ENCODE assay signal across 20 cellular contexts in the genomic region with DNA sequence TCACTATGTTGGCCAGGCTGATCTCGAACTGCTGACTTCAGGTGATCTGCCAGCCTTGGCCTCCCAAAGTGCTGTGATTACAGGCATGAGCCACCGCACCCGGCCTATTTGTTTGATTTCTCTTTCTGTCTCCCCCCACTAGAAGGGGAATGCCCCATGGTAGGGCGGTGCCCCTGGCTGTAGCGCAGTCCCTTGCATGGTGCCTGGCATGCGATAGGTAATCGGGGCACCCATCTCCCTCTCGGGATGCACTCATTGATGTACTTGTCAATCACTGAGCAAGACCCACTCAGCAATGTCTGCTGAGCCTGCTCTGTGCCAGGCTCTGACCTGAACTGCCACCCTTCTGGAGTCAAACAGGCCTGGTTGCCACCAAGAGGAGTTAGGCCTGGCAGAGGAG. TPM values are rescaled to one million over a fixed set of nuclear protein-coding genes. Genes with fewer than 3 reads are reported as not detected.
DNase-seq lines count a peak whose midpoint lies in the region; ATAC-seq and TF ChIP-seq lines count a peak whose summit lies in the region.
"Had no signal": no experiment of that assay in that cellular context is flagged by ENCODE, and none has a peak within 500 bp of the region (broad histone marks: within the 10 kb centered on the region; RNA-seq: fewer than 3 reads in every experiment).

No MANE protein-coding gene starts in this region.

- POLR2A ChIA-PET in CD4-positive, alpha-beta memory T cell (lab: Charles Lee; ENCODE audit: partially characterized antibody) = interaction anchor here (1.7 kb wide), 1 partner anchor 19 kb away, joined by 4 read pairs; no protein-coding TSS in a partner anchor

- H3K4me1 Mint-ChIP-seq in CD4-positive, alpha-beta memory T cell = peaks cover 26 to 55% (median 39%) of the 10 kb centered on the region in 4 donors
- peaks cover 25 to 43% (median 31%) of the 10 kb centered on the region in 3 donors for H3K4me1 Mint-ChIP-seq in IgD-negative memory B cell
- H3K4me1 Mint-ChIP-seq in stimulated activated effector memory CD8-positive, alpha-beta T cell treated with anti-CD3 and anti-CD28 coated beads, Interleukin-12 subunit alpha, Interleukin-12 subunit beta, amount 100 ng/mL, for 72 hours = peaks cover 51% of the 10 kb centered on the region

- intact Hi-C loops in CD4-positive, alpha-beta memory T cell (cut with micrococcal nuclease) = no loop called here
- intact Hi-C loops in gastrocnemius medialis (cut with DNase I; ENCODE audit: low total_unique reads) = no loop called here

- no peak overlapping the region for H3K27ac ChIP-seq in CD4-positive, alpha-beta memory T cell (ENCODE audit: low read depth, low read length)
- peak overlapping the region; percentile 46 for H3K27ac ChIP-seq in layer of hippocampus (ENCODE audit: low read depth, low read length)
- H3K27ac ChIP-seq in gastrocnemius medialis = no peak overlapping the region
- H3K27ac ChIP-seq: epithelial cell of prostate, parathyroid adenoma had no signal

- H3K27ac Mint-ChIP-seq in CD4-positive, alpha-beta memory T cell = peak overlapping the region in 6 of 7 donors; percentile 29 to 90 (median 50)
- peak overlapping the region; percentile 45 to 90 (median 82) for H3K27ac Mint-ChIP-seq in IgD-negative memory B cell
- peak overlapping the region; percentile 82 for H3K27ac Mint-ChIP-seq in stimulated activated effector memory CD8-positive, alpha-beta T cell treated with anti-CD3 and anti-CD28 coated beads, Interleukin-12 subunit alpha, Interleukin-12 subunit beta, amount 100 ng/mL, for 72 hours

- CTCF ChIA-PET in CD4-positive, alpha-beta memory T cell (lab: Charles Lee; ENCODE audit: partially characterized antibody) = no interaction called here

- TF ChIP-seq POLR2A in gastrocnemius medialis (IDR thresholded peaks at IDR 0.05) = no peak

- no peaks in the 10 kb centered on the region for H3K9me3 ChIP-seq in CD4-positive, alpha-beta memory T cell (ENCODE audit: control insufficient read depth in 1 of 2, low read length in 2 of 2)
- no peaks in the 10 kb centered on the region for H3K9me3 ChIP-seq in gastrocnemius medialis

- H3K27me3 Mint-ChIP-seq in CD4-positive, alpha-beta memory T cell = no peaks in the 10 kb centered on the region
- no peaks in the 10 kb centered on the region for H3K27me3 Mint-ChIP-seq in IgD-negative memory B cell

- no peak for ATAC-seq in stimulated activated effector memory CD8-positive, alpha-beta T cell treated with anti-CD3 and anti-CD28 coated beads, Interleukin-12 subunit alpha, Interleukin-12 subunit beta, amount 100 ng/mL, for 72 hours
- ATAC-seq in gastrocnemius medialis (no peak), GM21367 (IDR thresholded peaks at IDR 0.05; ENCODE audit: unreplicated experiment) (no peak)

- in situ Hi-C loops in gastrocnemius medialis (cut with MboI; ENCODE audit: low sequenced_read_pairs in 4 of 4) = no loop called here

- H3K4me1 ChIP-seq in CD4-positive, alpha-beta memory T cell (ENCODE audit: insufficient read depth, low read length) = peaks cover 42% of the 10 kb centered on the region
- H3K4me1 ChIP-seq in gastrocnemius medialis = peaks cover 0 to 15% of the 10 kb centered on the region in 2 donors
- H3K4me1 ChIP-seq: parathyroid adenoma had no signal

- H3K4me3 Mint-ChIP-seq in CD4-positive, alpha-beta memory T cell = no peak overlapping the region
- peak overlapping the region in 3 of 4 donors; percentile 56 to 94 (median 78) for H3K4me3 Mint-ChIP-seq in IgD-negative memory B cell
- H3K4me3 Mint-ChIP-seq in stimulated activated effector memory CD8-positive, alpha-beta T cell treated with anti-CD3 and anti-CD28 coated beads, Interleukin-12 subunit alpha, Interleukin-12 subunit beta, amount 100 ng/mL, for 72 hours = no peak overlapping the region

- no peak for TF ChIP-seq CTCF in gastrocnemius medialis (IDR thresholded peaks at IDR 0.05 in 4 of 5, conservative IDR thresholded peaks at IDR 0.05 in 1 of 5)

- DNase-seq in CD4-positive, alpha-beta memory T cell = peak in 1 of 5 donors; percentile 32
- DNase-seq in stimulated activated effector memory CD8-positive, alpha-beta T cell treated with anti-CD3 and anti-CD28 coated beads, Interleukin-12 subunit alpha, Interleukin-12 subunit beta, amount 100 ng/mL, for 72 hours (ENCODE audit: low spot score in 2 of 2) = no peak
- no peak for DNase-seq in gastrocnemius medialis
- DNase-seq in activated CD8-positive, alpha-beta memory T cell treated with anti-CD3 and anti-CD28 coated beads, Interleukin-2, amount 50 U/mL, for 48 hours = no peak
- DNase-seq: activated CD4-positive, alpha-beta T cell treated with anti-CD3 and anti-CD28 coated beads, Interleukin-2, amount 50 U/mL, for 48 hours; activated effector memory CD4-positive, alpha-beta T cell treated with Interleukin-2 at 50 U/mL for 16 hours; AML-193; anterior cingulate cortex; H7; NCI-H187 treated with DMSO at 0.1 percent for 48 hours; NCI-H524 treated with DMSO at 0.1 percent for 48 hours; SK-N-SH; stimulated activated naive CD4-positive, alpha-beta T cell had no signal

- peaks cover 0 to 3% (median 0%) of the 10 kb centered on the region in 8 donors for H3K9me3 Mint-ChIP-seq in CD4-positive, alpha-beta memory T cell
- H3K9me3 Mint-ChIP-seq in IgD-negative memory B cell = no peaks in the 10 kb centered on the region
- no peaks in the 10 kb centered on the region for H3K9me3 Mint-ChIP-seq in stimulated activated effector memory CD8-positive, alpha-beta T cell treated with anti-CD3 and anti-CD28 coated beads, Interleukin-12 subunit alpha, Interleukin-12 subunit beta, amount 100 ng/mL, for 72 hours

- H3K4me3 ChIP-seq in CD4-positive, alpha-beta memory T cell (ENCODE audit: low read length in 2 of 2) = no peak overlapping the region
- H3K4me3 ChIP-seq in gastrocnemius medialis = no peak overlapping the region
- H3K4me3 ChIP-seq: coronary artery, skin epidermis had no signal

- H3K36me3 ChIP-seq in CD4-positive, alpha-beta memory T cell (ENCODE audit: insufficient read depth, low read length) = no peaks in the 10 kb centered on the region
- no peaks in the 10 kb centered on the region for H3K36me3 ChIP-seq in gastrocnemius medialis

- no peaks in the 10 kb centered on the region for H3K27me3 ChIP-seq in CD4-positive, alpha-beta memory T cell (ENCODE audit: insufficient read depth, low read length)
- H3K27me3 ChIP-seq in layer of hippocampus (ENCODE audit: control insufficient read depth, insufficient read depth, low read length) = no peaks in the 10 kb centered on the region
- no peaks in the 10 kb centered on the region for H3K27me3 ChIP-seq in gastrocnemius medialis

- H3K36me3 Mint-ChIP-seq in CD4-positive, alpha-beta memory T cell = peaks cover 7 to 10% of the 10 kb centered on the region in 2 donors
- peaks cover 4% of the 10 kb centered on the region for H3K36me3 Mint-ChIP-seq in IgD-negative memory B cell
- peaks cover 31% of the 10 kb centered on the region for H3K36me3 Mint-ChIP-seq in stimulated activated effector memory CD8-positive, alpha-beta T cell treated with anti-CD3 and anti-CD28 coated beads, Interleukin-12 subunit alpha, Interleukin-12 subunit beta, amount 100 ng/mL, for 72 hours

RNA-seq across cellular contexts. Expression of a gene that starts 19.8 kb away (rescaled TPM):
- total RNA-seq in CD4-positive, alpha-beta memory T cell = 100 to 1,000 TPM; 245 to 272 TPM
- 100 to 1,000 TPM in 1 of 2 donors, 10 to 100 TPM in 1; 46.3 to 103 TPM for polyA plus RNA-seq in CD4-positive, alpha-beta memory T cell
- 109 TPM for polyA plus RNA-seq in IgD-negative memory B cell
- 100 to 1,000 TPM in 3 of 4 donors, 10 to 100 TPM in 1; 76.2 to 131 (median 108) TPM for total RNA-seq in gastrocnemius medialis

RNA-seq across cellular contexts. Expression of a gene that starts 36.4 kb away (rescaled TPM):
- total RNA-seq in CD4-positive, alpha-beta memory T cell = 10 to 100 TPM; 36.2 to 39.9 TPM
- 10 to 100 TPM; 40.3 to 66.0 TPM for polyA plus RNA-seq in CD4-positive, alpha-beta memory T cell
- polyA plus RNA-seq in IgD-negative memory B cell = 53.5 TPM
- 10 to 100 TPM in 3 of 4 donors, 1 to 10 TPM in 1; 9.5 to 25.7 (median 15.4) TPM for total RNA-seq in gastrocnemius medialis

Comparison
In these comparisons a context has a peak if more than half of its experiments do, and no peak if none do; other contexts are left out.
1. H3K4me3 Mint-ChIP-seq: peak in IgD-negative memory B cell (3 of 4); none in CD4-positive, alpha-beta memory T cell (0 of 8) and stimulated activated effector memory CD8-positive, alpha-beta T cell treated with anti-CD3 and anti-CD28 coated beads, Interleukin-12 subunit alpha, Interleukin-12 subunit beta, amount 100 ng/mL, for 72 hours (single experiment).
2. Peak in every context shown above with its lines, with median percentiles within 50 percentile points of each other: H3K27ac Mint-ChIP-seq.